9 cellular contexts compared by ENCODE assay signal in genomic region chr15:72785452-72786243, GRCh38. TPM values are rescaled to one million over a fixed set of nuclear protein-coding genes. Genes with fewer than 3 reads are reported as not detected.
DNase-seq lines count a peak whose midpoint lies in the region; ATAC-seq and TF ChIP-seq lines count a peak whose summit lies in the region.
"Had no signal": no experiment of that assay in that cellular context is flagged by ENCODE, and none has a peak within 500 bp of the region (broad histone marks: within the 10 kb centered on the region; RNA-seq: fewer than 3 reads in every experiment).

No MANE protein-coding gene starts in this region.

- H3K4me3 ChIP-seq in IMR-90 (ENCODE audit: insufficient read depth, low read depth, low read length) (no peak overlapping the region), gastroesophageal sphincter (no peak overlapping the region)

- peak overlapping the region; percentile 83 for H2BK5ac ChIP-seq in IMR-90 (ENCODE audit: low read depth, low read length, poor library complexity, severe bottlenecking)

- TF ChIP-seq CTCF in IMR-90 (conservative IDR thresholded peaks at IDR 0.05; ENCODE audit: low read depth, low read length) (no peak), gastroesophageal sphincter (IDR thresholded peaks at IDR 0.05) (no peak)

- H2AK9ac ChIP-seq in IMR-90 (replicated peaks; ENCODE audit: low read depth, low read length, poor library complexity): peak overlapping the region; percentile 8

- peak overlapping the region; percentile 87 for H2AFZ ChIP-seq in IMR-90 (replicated peaks; ENCODE audit: low read length, poor library complexity)

- H3K9me3 ChIP-seq in IMR-90 (ENCODE audit: control insufficient read depth, insufficient read depth, low read length): no peaks in the 10 kb centered on the region
- no peaks in the 10 kb centered on the region for H3K9me3 ChIP-seq in gastroesophageal sphincter
- H3K9me3 ChIP-seq: neutrophil had no signal

- peak overlapping the region; percentile 86 for H3K4ac ChIP-seq in IMR-90 (ENCODE audit: low read depth, low read length)

- H3K23ac ChIP-seq in IMR-90 (ENCODE audit: low read depth, low read length): peak overlapping the region; percentile 70; the same call in 1 of the 2 replicates

- CTCF ChIA-PET in IMR-90 (lab: Yijun Ruan, JAX): interaction anchor here (0.9 kb wide), 1 partner anchor 64 kb away, joined by 3 read pairs; no protein-coding TSS in a partner anchor

- H4K20me1 ChIP-seq in IMR-90 (ENCODE audit: insufficient read depth, low read length): peaks cover 3% of the 10 kb centered on the region; the same call in 1 of the 2 replicates

- peak overlapping the region; percentile 75 for H4K91ac ChIP-seq in IMR-90 (ENCODE audit: insufficient read depth, low read depth, low read length)

- 0 out of 2 replicates have a peak overlapping the region, but pooled peaks have one; percentile 1 for H2AK5ac ChIP-seq in IMR-90 (ENCODE audit: low read depth, low read length)

- H3K4me2 ChIP-seq in IMR-90 (ENCODE audit: low read depth, low read length): 0 out of 2 replicates have a peak overlapping the region, but pooled peaks have one; percentile 5

- TF ChIP-seq RAD21 in IMR-90 (IDR thresholded peaks at IDR 0.05; ENCODE audit: low read length): no peak

- DNase-seq in IMR-90 (peak; percentile 74), RKO (ENCODE audit: low spot score) (no peak), left cardiac atrium (no peak)
- DNase-seq in activated CD8-positive, alpha-beta memory T cell treated with anti-CD3 and anti-CD28 coated beads for 4 hours (ENCODE audit: low read depth in 2 of 2): peak; percentile 31 to 36
- peak; percentile 34 to 41 for DNase-seq in stimulated activated CD8-positive, alpha-beta memory T cell treated with anti-CD3 and anti-CD28 coated beads, Interleukin-2, amount 100 ng/mL, for 48 hours (ENCODE audit: low read depth in 2 of 2)

- peak overlapping the region; percentile 37 for H4K5ac ChIP-seq in IMR-90 (ENCODE audit: low read depth, low read length)

- dilution Hi-C loops in IMR-90 (cut with HindIII; ENCODE audit: low sequenced_read_pairs, unreplicated experiment): no loop called here

- TF ChIP-seq POLR2A in IMR-90 (IDR thresholded peaks at IDR 0.05; ENCODE audit: low read depth, low read length) (0 out of 2 replicates have a peak, but pooled peaks have one; percentile 35), gastroesophageal sphincter (IDR thresholded peaks at IDR 0.05) (no peak)

- POLR2A ChIA-PET in IMR-90 (lab: Charles Lee; ENCODE audit: unreplicated experiment): interaction anchor here (0.5 kb wide), 1 partner anchor 342 kb away, joined by 11 read pairs; no protein-coding TSS in a partner anchor

- H2BK120ac ChIP-seq in IMR-90 (ENCODE audit: low read depth, low read length): peak overlapping the region; percentile 75

- peaks cover 18 to 26% of the 10 kb centered on the region in 2 experiments for H3K79me1 ChIP-seq in IMR-90 (ENCODE audit: low read depth in 1 of 2, low read length in 2 of 2)

- intact Hi-C loops in IMR-90 (cut with micrococcal nuclease) (loop anchor here (2.0 kb wide), 3 partner anchors 295 to 455 kb away; no protein-coding TSS in a partner anchor), left cardiac atrium (cut with DNase I) (no loop called here)

- WGBS in IMR-90 (ENCODE audit: extremely low coverage in 2 of 2, insufficient read length in 1 of 2), 2 experiments: 7% methylated on average over 2 of the region's 6 CpGs; no CpG with 5 or more reads in 1 of the 2 experiments
- 64 to 83% methylated on average over 1 to 5 of the region's 6 CpGs for WGBS in gastroesophageal sphincter (ENCODE audit: low coverage in 1 of 2), 2 donors

- H3K9me1 ChIP-seq in IMR-90 (ENCODE audit: insufficient read depth, low read length): peaks cover 24% of the 10 kb centered on the region

- no peak overlapping the region; the same call in 1 of the 2 replicates for H3K18ac ChIP-seq in IMR-90 (ENCODE audit: low read depth, low read length)

- H3K9ac ChIP-seq in IMR-90 (ENCODE audit: low read depth, low read length): no peak overlapping the region

- H3K27ac ChIP-seq in IMR-90 (ENCODE audit: insufficient read depth, low read length) (peak overlapping the region; percentile 31), gastroesophageal sphincter (peak overlapping the region in 3 of 4 donors; percentile 91 to 95 (median 94))

- H4K8ac ChIP-seq in IMR-90 (ENCODE audit: low read depth in 2 of 2, low read length in 2 of 2): peak overlapping the region; percentile 55 to 88; a peak in 3 of 4 replicates

- no TSS peak for BruUV-seq in IMR-90 (replicated peaks; lab: Mats Ljungman, UMichigan)

- no peaks in the 10 kb centered on the region for H3K27me3 ChIP-seq in IMR-90 (ENCODE audit: control insufficient read depth, insufficient read depth, low read length)
- H3K27me3 ChIP-seq in gastroesophageal sphincter: no peaks in the 10 kb centered on the region

- peak overlapping the region; percentile 31; the same call in 1 of the 3 replicates for H2BK15ac ChIP-seq in IMR-90 (ENCODE audit: low read depth, low read length)

- peaks cover 20% of the 10 kb centered on the region for H3K4me1 ChIP-seq in IMR-90 (ENCODE audit: control insufficient read depth, insufficient read depth, low read length)
- peaks cover 0 to 34% (median 17%) of the 10 kb centered on the region in 3 donors for H3K4me1 ChIP-seq in gastroesophageal sphincter

- peak overlapping the region; percentile 35; the same call in 1 of the 2 replicates for H2BK20ac ChIP-seq in IMR-90 (ENCODE audit: low read depth, low read length)

- in situ Hi-C loops in IMR-90 (cut with MboI; ENCODE audit: low sequenced_read_pairs): loop anchor here (5.0 to 10.0 kb wide), 2 partner anchors 297 to 489 kb away; no protein-coding TSS in a partner anchor

- H3K14ac ChIP-seq in IMR-90 (replicated peaks; ENCODE audit: low read depth, low read length): peak overlapping the region; percentile 24

- H3K56ac ChIP-seq in IMR-90 (ENCODE audit: extremely low read depth, insufficient read depth, low read length): no peak overlapping the region

- TF ChIP-seq EP300 in gastroesophageal sphincter (IDR thresholded peaks at IDR 0.05): no peak

- H3K36me3 ChIP-seq in IMR-90 (ENCODE audit: control insufficient read depth, insufficient read depth, low read length): no peaks in the 10 kb centered on the region; the same call in 1 of the 2 replicates
- no peaks in the 10 kb centered on the region for H3K36me3 ChIP-seq in gastroesophageal sphincter

- no peak for ATAC-seq in IMR-90 (ENCODE audit: low read depth)
- no peak for ATAC-seq in gastroesophageal sphincter
- no peak for ATAC-seq in GM18870 (IDR thresholded peaks at IDR 0.05; ENCODE audit: unreplicated experiment)
- no peak for ATAC-seq in left cardiac atrium
- ATAC-seq in HG03342 (IDR thresholded peaks at IDR 0.05; ENCODE audit: unreplicated experiment): no peak

TF ChIP-seq in IMR-90, 13 proteins besides CTCF, POLR2A, EP300 and RAD21:
- TF ChIP-seq, protein P1, sequence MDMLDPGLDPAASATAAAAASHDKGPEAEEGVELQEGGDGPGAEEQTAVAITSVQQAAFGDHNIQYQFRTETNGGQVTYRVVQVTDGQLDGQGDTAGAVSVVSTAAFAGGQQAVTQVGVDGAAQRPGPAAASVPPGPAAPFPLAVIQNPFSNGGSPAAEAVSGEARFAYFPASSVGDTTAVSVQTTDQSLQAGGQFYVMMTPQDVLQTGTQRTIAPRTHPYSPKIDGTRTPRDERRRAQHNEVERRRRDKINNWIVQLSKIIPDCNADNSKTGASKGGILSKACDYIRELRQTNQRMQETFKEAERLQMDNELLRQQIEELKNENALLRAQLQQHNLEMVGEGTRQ (IDR thresholded peaks at IDR 0.05; ENCODE audit: low read depth, low read length): no peak
- TF ChIP-seq RFX5 (IDR thresholded peaks at IDR 0.05; ENCODE audit: low read depth, low read length): no peak
- TF ChIP-seq CEBPB (IDR thresholded peaks at IDR 0.05; ENCODE audit: low read depth, low read length): no peak
- no peak for TF ChIP-seq MAFK (IDR thresholded peaks at IDR 0.05; ENCODE audit: low read depth, low read length)
- peak; percentile 56; the same call in 1 of the 2 replicates for TF ChIP-seq FOS (IDR thresholded peaks at IDR 0.05; ENCODE audit: low read depth, low read length)
- no peak for TF ChIP-seq ELK1 (IDR thresholded peaks at IDR 0.05; ENCODE audit: borderline replicate concordance, low read depth, low read length)
- peak; percentile 80 for TF ChIP-seq MAZ (IDR thresholded peaks at IDR 0.05; ENCODE audit: borderline replicate concordance, low read depth, low read length)
- no peak; the same call in 1 of the 2 replicates for TF ChIP-seq BHLHE40 (IDR thresholded peaks at IDR 0.05; ENCODE audit: low read depth, low read length)
- TF ChIP-seq MXI1 (IDR thresholded peaks at IDR 0.05; ENCODE audit: borderline replicate concordance, low read depth, low read length): 0 out of 2 replicates have a peak, but pooled peaks have one; percentile 12
- no peak for TF ChIP-seq SMC3 (IDR thresholded peaks at IDR 0.05; ENCODE audit: low read depth, low read length)
- TF ChIP-seq CHD1 (IDR thresholded peaks at IDR 0.05; ENCODE audit: low read depth, low read length): no peak

RNA-seq across cellular contexts. Expression of gene ADPGK, which starts 2.1 kb away (rescaled TPM):
- total RNA-seq in IMR-90 (2012; rRNA removed) (48.0 and 53.2 TPM in 2 replicates), gastroesophageal sphincter (10 to 100 TPM; 19.7 to 52.1 (median 36.1) TPM), left cardiac atrium (10 to 100 TPM; 18.0 to 18.2 TPM)
- polyA plus RNA-seq in IMR-90 (2012; rRNA removed): 56.1 and 62.8 TPM in 2 replicates
- 34.3 and 54.9 TPM in 2 replicates for polyA plus RNA-seq in IMR-90 (2012; cell fraction: cytosol; rRNA removed)
- 111 and 118 TPM in 2 replicates for polyA plus RNA-seq in IMR-90 (2012; cell fraction: nucleus; rRNA removed; ENCODE audit: low replicate concordance)

Comparison
In these comparisons a context has a peak if more than half of its experiments do, and no peak if none do; other contexts are left out.
1. DNase-seq: peak in IMR-90 (single experiment), activated CD8-positive, alpha-beta memory T cell treated with anti-CD3 and anti-CD28 coated beads for 4 hours (2 of 2) and stimulated activated CD8-positive, alpha-beta memory T cell treated with anti-CD3 and anti-CD28 coated beads, Interleukin-2, amount 100 ng/mL, for 48 hours (2 of 2); none in RKO (single experiment) and left cardiac atrium (single experiment).